Comparison of ENCODE assay signal across 1 cellular context in genomic region chr14:94292872-94293577, GRCh38.
A peak's percentile ranks its signal among the peaks of the same experiment; 100 is the strongest.
TF ChIP-seq lines count a peak whose summit lies in the region.

Gene SERPINA10 (minus strand): TSS chr14:94293268. CDS start chr14:94290593, 2,675 bp downstream.

TF ChIP-seq in HepG2, 621 proteins besides CTCF, POLR2A, EP300 and RAD21 (continued from another document and continues in another):
- peak; percentile 38; the same call in 1 of the 2 replicates for TF ChIP-seq ZNF362 (CRISPR knock-in tag; IDR thresholded peaks at IDR 0.05; ENCODE audit: borderline replicate concordance)
- TF ChIP-seq EED (CRISPR knock-in tag; IDR thresholded peaks at IDR 0.05), result no peak
- TF ChIP-seq TFDP2 (CRISPR knock-in tag; IDR thresholded peaks at IDR 0.05), result no peak
- TF ChIP-seq ZNF143 (CRISPR knock-in tag; IDR thresholded peaks at IDR 0.05), result peak; percentile 77
- TF ChIP-seq UBTF (CRISPR knock-in tag; IDR thresholded peaks at IDR 0.05), result peak; percentile 85; the same call in 1 of the 2 replicates
- no peak for TF ChIP-seq ZNF777 (CRISPR knock-in tag; IDR thresholded peaks at IDR 0.05)
- peak; percentile 78; the same call in 1 of the 2 replicates for TF ChIP-seq ZNF761 (CRISPR knock-in tag; conservative IDR thresholded peaks at IDR 0.05)
- TF ChIP-seq HMGXB4 (CRISPR knock-in tag; IDR thresholded peaks at IDR 0.05; ENCODE audit: borderline replicate concordance in 1 of 2, low read depth in 1 of 2), result peak in 1 of 2 experiments; percentile 81; a peak in 3 of 4 replicates
- TF ChIP-seq HNF4G (IDR thresholded peaks at IDR 0.05; ENCODE audit: borderline replicate concordance, low read depth, low read length), result no peak; the same call in none of the 2 replicates
- TF ChIP-seq HNF4G (CRISPR knock-in tag; IDR thresholded peaks at IDR 0.05; ENCODE audit: borderline replicate concordance, low read depth), result peak; percentile 74; the same call in 1 of the 2 replicates
- TF ChIP-seq ETV5 (CRISPR knock-in tag; IDR thresholded peaks at IDR 0.05; ENCODE audit: borderline replicate concordance), result peak; percentile 43; the same call in 1 of the 2 replicates
- peak; percentile 56 for TF ChIP-seq ZNF331 (CRISPR knock-in tag; IDR thresholded peaks at IDR 0.05)
- no peak for TF ChIP-seq PBX3 (CRISPR knock-in tag; IDR thresholded peaks at IDR 0.05; ENCODE audit: borderline replicate concordance)
- peak; percentile 78; the same call in 1 of the 2 replicates for TF ChIP-seq ZNF710 (CRISPR knock-in tag; IDR thresholded peaks at IDR 0.05; ENCODE audit: borderline replicate concordance)
- peak; percentile 70 for TF ChIP-seq TEAD3 (CRISPR knock-in tag; optimal IDR thresholded peaks at IDR 0.05; ENCODE audit: borderline replicate concordance)
- TF ChIP-seq DDIT3 (CRISPR knock-in tag; IDR thresholded peaks at IDR 0.05), result no peak
- peak; percentile 86; the same call in 1 of the 2 replicates for TF ChIP-seq ZNF430 (CRISPR knock-in tag; IDR thresholded peaks at IDR 0.05)
- peak; percentile 45; the same call in 1 of the 2 replicates for TF ChIP-seq KAT7 (CRISPR knock-in tag; IDR thresholded peaks at IDR 0.05; ENCODE audit: borderline replicate concordance)
- no peak for TF ChIP-seq ZNF576 (CRISPR knock-in tag; IDR thresholded peaks at IDR 0.05)
- no peak for TF ChIP-seq ATAD3A (CRISPR knock-in tag; IDR thresholded peaks at IDR 0.05)
- no peak for TF ChIP-seq BCL3 (CRISPR knock-in tag; IDR thresholded peaks at IDR 0.05)
- TF ChIP-seq NAIF1 (CRISPR knock-in tag; IDR thresholded peaks at IDR 0.05; ENCODE audit: borderline replicate concordance), result no peak
- TF ChIP-seq ZNF407 (CRISPR knock-in tag; IDR thresholded peaks at IDR 0.05; ENCODE audit: not compliant biosample characterization), result peak; percentile 26
- peak; percentile 91 for TF ChIP-seq ARID5B (CRISPR knock-in tag; IDR thresholded peaks at IDR 0.05)
- TF ChIP-seq YY1 (IDR thresholded peaks at IDR 0.05; ENCODE audit: insufficient read depth, insufficient replicate concordance, low read depth, low read length), result peak; percentile 51
- TF ChIP-seq SPEN (CRISPR knock-in tag; IDR thresholded peaks at IDR 0.05; ENCODE audit: low read depth), result peak; percentile 50; the same call in 1 of the 2 replicates
- TF ChIP-seq ZNF75D (CRISPR knock-in tag; IDR thresholded peaks at IDR 0.05; ENCODE audit: borderline replicate concordance), result no peak
